Comparison of ENCODE assay signal across 8 cellular contexts in genomic region chr12:71746983-71747611, GRCh38. TPM values are rescaled to one million over a fixed set of nuclear protein-coding genes. Genes with fewer than 3 reads are reported as not detected.
DNase-seq lines count a peak whose midpoint lies in the region; ATAC-seq and TF ChIP-seq lines count a peak whose summit lies in the region.

No MANE protein-coding gene starts in this region.

- no peak for TF ChIP-seq POLR2A in transverse colon (IDR thresholded peaks at IDR 0.05)

- DNase-seq in DMS53 (lab: John Stamatoyannopoulos, UW) (peak; percentile 89), NCI-H774 (lab: John Stamatoyannopoulos, UW) (peak; percentile 79), epithelial cell of proximal tubule (ENCODE audit: low read depth) (no peak), transverse colon (peak; percentile 46)
- DNase-seq in activated CD8-positive, alpha-beta T cell treated with anti-CD3 and anti-CD28 coated beads for 36 hours, result peak; percentile 39
- DNase-seq in naive thymus-derived CD4-positive, alpha-beta T cell, result peak in 8 of 9 donors; percentile 28 to 70 (median 56)

- TF ChIP-seq EP300 in transverse colon (IDR thresholded peaks at IDR 0.05; ENCODE audit: low read depth), result no peak

- peaks cover 9% of the 10 kb centered on the region for H3K27me3 Mint-ChIP-seq in activated CD8-positive, alpha-beta T cell treated with anti-CD3 and anti-CD28 coated beads for 36 hours
- peaks cover 5 to 48% (median 15%) of the 10 kb centered on the region in 5 donors for H3K27me3 Mint-ChIP-seq in naive thymus-derived CD4-positive, alpha-beta T cell

- H3K4me1 ChIP-seq in naive thymus-derived CD4-positive, alpha-beta T cell (ENCODE audit: control insufficient read depth in 2 of 2, insufficient read depth in 2 of 2, low read length in 2 of 2), result no peaks in the 10 kb centered on the region
- H3K4me1 ChIP-seq in transverse colon, result peaks cover 0 to 6% (median 2%) of the 10 kb centered on the region in 4 donors

- no peaks in the 10 kb centered on the region for H3K36me3 ChIP-seq in naive thymus-derived CD4-positive, alpha-beta T cell (ENCODE audit: control insufficient read depth in 2 of 3, insufficient read depth in 3 of 3, low read length in 3 of 3)
- no peaks in the 10 kb centered on the region for H3K36me3 ChIP-seq in transverse colon

- H3K4me3 ChIP-seq in epithelial cell of proximal tubule (ENCODE audit: low read depth, low read length), result no peak overlapping the region
- H3K4me3 ChIP-seq in naive thymus-derived CD4-positive, alpha-beta T cell (ENCODE audit: low read length), result no peak overlapping the region
- no peak overlapping the region for H3K4me3 ChIP-seq in transverse colon

- H3K27ac Mint-ChIP-seq in activated CD8-positive, alpha-beta T cell treated with anti-CD3 and anti-CD28 coated beads for 36 hours, result no peak overlapping the region
- peak overlapping the region in 1 of 9 donors; percentile 51 for H3K27ac Mint-ChIP-seq in naive thymus-derived CD4-positive, alpha-beta T cell

- H3K27ac ChIP-seq in naive thymus-derived CD4-positive, alpha-beta T cell (ENCODE audit: low read depth, low read length), result no peak overlapping the region
- no peak overlapping the region for H3K27ac ChIP-seq in transverse colon

- intact Hi-C loops in activated CD8-positive, alpha-beta T cell treated with anti-CD3 and anti-CD28 coated beads for 36 hours (cut with micrococcal nuclease), result loop anchor here (1.0 to 5.0 kb wide), 2 partner anchors 110 to 332 kb away; no protein-coding TSS in a partner anchor
- intact Hi-C loops in naive thymus-derived CD4-positive, alpha-beta T cell (cut with micrococcal nuclease), result loop anchor here (1.0 to 5.0 kb wide), 9 partner anchors 60 to 1868 kb away; partner anchors contain the start of genes TMEM19 (in 2 of the 2) and ZFC3H1 (in 2 of the 2)
- intact Hi-C loops in transverse colon (cut with DNase I; ENCODE audit: low total_unique reads), result loop anchor here (10.0 kb wide), 2 partner anchors 82 to 332 kb away; partner anchors contain the start of genes THAP2 and ZFC3H1

- 20 to 29% methylated on average over 1 to 4 of the region's 4 CpGs for WGBS in transverse colon (ENCODE audit: low coverage in 1 of 2), 2 donors

- CTCF ChIA-PET in activated CD8-positive, alpha-beta T cell treated with anti-CD3 and anti-CD28 coated beads for 36 hours (lab: Charles Lee), result interaction anchor here (0.6 to 8.6 kb wide), 48 partner anchors 9 to 1847 kb away, joined by 3 to 93 read pairs (median 5); partner anchors contain the start of genes THAP2, TMEM19 and ZFC3H1
- CTCF ChIA-PET in naive thymus-derived CD4-positive, alpha-beta T cell (lab: Charles Lee), result interaction anchor here (0.5 to 7.0 kb wide), 28 partner anchors 9 to 1964 kb away, joined by 3 to 70 read pairs (median 4); partner anchors contain the start of gene TMEM19

- H3K4me1 Mint-ChIP-seq in activated CD8-positive, alpha-beta T cell treated with anti-CD3 and anti-CD28 coated beads for 36 hours (ENCODE audit: low read depth), result no peaks in the 10 kb centered on the region
- H3K4me1 Mint-ChIP-seq in naive thymus-derived CD4-positive, alpha-beta T cell, result peaks cover 0 to 3% (median 0%) of the 10 kb centered on the region in 7 donors

- ATAC-seq in GM19467 (IDR thresholded peaks at IDR 0.05; ENCODE audit: unreplicated experiment) (peak; percentile 90), HG03460 (IDR thresholded peaks at IDR 0.05; ENCODE audit: unreplicated experiment) (peak; percentile 90)
- ATAC-seq in activated CD8-positive, alpha-beta T cell treated with anti-CD3 and anti-CD28 coated beads for 36 hours, result peak; percentile 91
- peak; percentile 95 for ATAC-seq in naive thymus-derived CD4-positive, alpha-beta T cell

- H3K36me3 Mint-ChIP-seq in activated CD8-positive, alpha-beta T cell treated with anti-CD3 and anti-CD28 coated beads for 36 hours (ENCODE audit: low read depth), result no peaks in the 10 kb centered on the region
- H3K36me3 Mint-ChIP-seq in naive thymus-derived CD4-positive, alpha-beta T cell, result no peaks in the 10 kb centered on the region

- POLR2A ChIA-PET in activated CD8-positive, alpha-beta T cell treated with anti-CD3 and anti-CD28 coated beads for 36 hours (lab: Charles Lee), result interaction anchor here (0.9 to 1.3 kb wide), 3 partner anchors 9 to 332 kb away, joined by 3 to 4 read pairs (median 3); partner anchors contain the start of gene ZFC3H1
- POLR2A ChIA-PET in naive thymus-derived CD4-positive, alpha-beta T cell (lab: Charles Lee), result interaction anchor here (0.6 to 1.4 kb wide), 4 partner anchors 19 to 110 kb away, joined by 3 to 5 read pairs (median 4); no protein-coding TSS in a partner anchor

- TF ChIP-seq CTCF in activated CD8-positive, alpha-beta T cell treated with anti-CD3 and anti-CD28 coated beads for 36 hours (IDR thresholded peaks at IDR 0.05), result peak; percentile 83
- TF ChIP-seq CTCF in epithelial cell of proximal tubule (conservative IDR thresholded peaks at IDR 0.05; ENCODE audit: low read depth, low read length) (peak; percentile 79), transverse colon (IDR thresholded peaks at IDR 0.05) (peak; percentile 65 to 83 (median 73))

- H3K4me3 Mint-ChIP-seq in activated CD8-positive, alpha-beta T cell treated with anti-CD3 and anti-CD28 coated beads for 36 hours, result no peak overlapping the region
- H3K4me3 Mint-ChIP-seq in naive thymus-derived CD4-positive, alpha-beta T cell, result no peak overlapping the region

- H3K9me3 ChIP-seq in naive thymus-derived CD4-positive, alpha-beta T cell (ENCODE audit: control insufficient read depth in 2 of 3, low read length in 3 of 3), result no peaks in the 10 kb centered on the region
- H3K9me3 ChIP-seq in transverse colon, result no peaks in the 10 kb centered on the region

- in situ Hi-C loops in transverse colon (cut with MboI; ENCODE audit: low pct_ligation_motif_present in 1 of 4, low pct_unique_long_range_greater_than_20kb in 1 of 4, low sequenced_read_pairs in 3 of 4), result loop anchor here (10.0 to 25.0 kb wide), 3 partner anchors 72 to 335 kb away; no protein-coding TSS in a partner anchor

- no peaks in the 10 kb centered on the region for H3K9me3 Mint-ChIP-seq in activated CD8-positive, alpha-beta T cell treated with anti-CD3 and anti-CD28 coated beads for 36 hours
- H3K9me3 Mint-ChIP-seq in naive thymus-derived CD4-positive, alpha-beta T cell, result no peaks in the 10 kb centered on the region

- H3K27me3 ChIP-seq in naive thymus-derived CD4-positive, alpha-beta T cell (ENCODE audit: control insufficient read depth in 2 of 2, insufficient read depth in 2 of 2, low read length in 2 of 2), result no peaks in the 10 kb centered on the region
- H3K27me3 ChIP-seq in transverse colon, result no peaks in the 10 kb centered on the region

RNA-seq across cellular contexts. Expression of gene RAB21, which starts 7.6 kb away (rescaled TPM):
- total RNA-seq in activated CD8-positive, alpha-beta T cell treated with anti-CD3 and anti-CD28 coated beads for 36 hours, result 10 to 100 TPM; 78.1 to 88.6 TPM
- total RNA-seq in epithelial cell of proximal tubule, result 14.6 and 33.2 TPM in 2 replicates
- total RNA-seq in naive thymus-derived CD4-positive, alpha-beta T cell, result 10 to 100 TPM; 53.6 to 81.7 (median 73.7) TPM
- polyA plus RNA-seq in naive thymus-derived CD4-positive, alpha-beta T cell, result 10 to 100 TPM; 21.8 to 29.0 TPM
- 10 to 100 TPM; 15.9 to 48.4 (median 29.9) TPM for total RNA-seq in transverse colon
